In the genomic region with DNA sequence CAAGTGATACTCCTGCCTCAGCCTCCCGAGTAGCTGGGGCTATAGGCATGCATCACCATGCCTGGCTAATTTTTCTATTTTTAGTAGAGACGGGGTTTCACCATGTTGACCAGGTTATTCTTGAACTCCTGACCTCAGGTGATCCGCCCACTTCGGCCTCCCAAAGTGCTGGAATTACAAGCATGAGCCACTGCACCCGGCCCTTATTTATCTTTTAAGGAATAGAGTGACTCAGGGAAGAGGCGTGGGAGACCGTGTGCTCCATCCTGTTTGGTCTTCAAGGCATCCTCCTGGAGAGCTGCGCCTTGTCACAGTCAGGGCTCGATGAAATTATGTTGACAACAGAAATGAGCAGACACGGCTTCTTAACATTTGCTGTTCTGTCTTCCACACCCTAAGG, we compare ENCODE assay signal across 9 cellular contexts. TPM values are rescaled to one million over a fixed set of nuclear protein-coding genes. Genes with fewer than 3 reads are reported as not detected.
DNase-seq lines count a peak whose midpoint lies in the region; ATAC-seq, FAIRE-seq and TF ChIP-seq lines count a peak whose summit lies in the region.
"Not testable (repeated sequence)": the region's sequence is repeated elsewhere in the genome, so short reads cannot be mapped to it uniquely, and the experiment has no call there.
"Had no signal": no experiment of that assay in that cellular context is flagged by ENCODE, and none has a peak within 500 bp of the region (broad histone marks: within the 10 kb centered on the region; RNA-seq: fewer than 3 reads in every experiment).

No MANE protein-coding gene starts in this region.

- not testable (repeated sequence) for BruUV-seq in MCF 10A (replicated peaks; lab: Mats Ljungman, UMichigan)

- ATAC-seq in left lung = peak; percentile 21
- peak; percentile 6 for ATAC-seq in upper lobe of right lung

- H3K4me1 ChIP-seq in left lung, upper lobe of right lung: not testable (repeated sequence)

- H3K9me3 Mint-ChIP-seq in MCF 10A (ENCODE audit: unreplicated experiment) = not testable (repeated sequence)

- intact Hi-C loops in MCF 10A (cut with micrococcal nuclease); left lung (cut with DNase I); upper lobe of right lung (cut with DNase I): not testable (repeated sequence)

- not testable (repeated sequence) for FAIRE-seq in HTR-8/SVneo (lab: Jason Lieb, UNC)

- not testable (repeated sequence) for H3K27ac ChIP-seq in RWPE1, left lung, upper lobe of right lung

- TF ChIP-seq CTCF in RWPE1 (conservative IDR thresholded peaks at IDR 0.05; ENCODE audit: low read depth); MCF 10A (IDR thresholded peaks at IDR 0.05; ENCODE audit: unreplicated experiment); left lung (IDR thresholded peaks at IDR 0.05); upper lobe of right lung (IDR thresholded peaks at IDR 0.05): not testable (repeated sequence)

- peaks cover 0 to 41% of the 10 kb centered on the region in 2 donors for H3K27me3 ChIP-seq in left lung
- not testable (repeated sequence) for H3K27me3 ChIP-seq in upper lobe of right lung

- in situ Hi-C loops in ACHN (cut with HindIII; ENCODE audit: low pct_ligation_motif_present, low pct_unique_long_range_greater_than_20kb, low sequenced_read_pairs) = not testable (repeated sequence)

- H3K4me1 Mint-ChIP-seq in MCF 10A (ENCODE audit: insufficient read depth, unreplicated experiment) = not testable (repeated sequence)

- not testable (repeated sequence) for H3K9me3 ChIP-seq in left lung, upper lobe of right lung

- DNase-seq in ACHN (peak; percentile 8), EL (peak; percentile 50), HTR-8/SVneo (ENCODE audit: insufficient read length, low spot score) (peak; percentile 50), RWPE1 (ENCODE audit: low spot score) (peak; percentile 26), MCF 10A (ENCODE audit: unreplicated experiment) (peak; percentile 49), glomerular visceral epithelial cell (ENCODE audit: extremely low spot score) (peak; percentile 56), left lung (peak in 1 of 2 donors; percentile 20)
- DNase-seq in upper lobe of right lung = not testable (repeated sequence)

- H3K36me3 ChIP-seq in left lung, upper lobe of right lung: not testable (repeated sequence)

- POLR2A ChIA-PET in RWPE1 (lab: Yijun Ruan, JAX; ENCODE audit: low non-redundant PET) = not testable (repeated sequence)
- POLR2A ChIA-PET in MCF 10A (lab: Yijun Ruan, JAX) = interaction anchor here (1.5 kb wide), 1 partner anchor 12 kb away, joined by 5 read pairs; a partner anchor contains a TSS

- CTCF ChIA-PET in RWPE1 (lab: Yijun Ruan, JAX) = not testable (repeated sequence)
- CTCF ChIA-PET in MCF 10A (lab: Yijun Ruan, JAX) = interaction anchor here (0.6 to 1.3 kb wide), 3 partner anchors 11 to 55 kb away, joined by 3 to 4 read pairs (median 3); no protein-coding TSS in a partner anchor

- not testable (repeated sequence) for H3K27ac Mint-ChIP-seq in MCF 10A (ENCODE audit: low read depth, unreplicated experiment)

- not testable (repeated sequence) for H3K4me3 ChIP-seq in left lung, upper lobe of right lung

- not testable (repeated sequence) for H3K27me3 Mint-ChIP-seq in MCF 10A (ENCODE audit: insufficient read depth, unreplicated experiment)

- not testable (repeated sequence) for H3K4me3 Mint-ChIP-seq in MCF 10A (ENCODE audit: unreplicated experiment)

- not testable (repeated sequence) for H3K36me3 Mint-ChIP-seq in MCF 10A (ENCODE audit: insufficient read depth, unreplicated experiment)

RNA-seq across cellular contexts. Expression of a gene that starts 12.7 kb away (rescaled TPM):
- total RNA-seq in MCF 10A (2022) (10.3 and 18.6 TPM in 2 replicates), left lung (10 to 100 TPM; 18.3 to 23.4 TPM), upper lobe of right lung (18.1 TPM)
- total RNA-seq: Right ventricle myocardium superior had no signal

RNA-seq across cellular contexts. Expression of a gene that starts 37.7 kb away (rescaled TPM):
- total RNA-seq in MCF 10A (2022) (7.9 and 11.0 TPM in 2 replicates), left lung (10 to 100 TPM in 1 of 2 donors, 1 to 10 TPM in 1; 7.1 to 11.0 TPM), upper lobe of right lung (13.6 TPM)
